In genomic region chr18:11857177-11857887, GRCh38 we compare ENCODE assay signal across 1 cellular context.
TF ChIP-seq lines count a peak whose summit lies in the region.

No MANE protein-coding gene starts in this region.

TF ChIP-seq in HepG2, 621 proteins besides CTCF, POLR2A, EP300 and RAD21 (continued from another document and continues in another):
- TF ChIP-seq, protein P1, sequence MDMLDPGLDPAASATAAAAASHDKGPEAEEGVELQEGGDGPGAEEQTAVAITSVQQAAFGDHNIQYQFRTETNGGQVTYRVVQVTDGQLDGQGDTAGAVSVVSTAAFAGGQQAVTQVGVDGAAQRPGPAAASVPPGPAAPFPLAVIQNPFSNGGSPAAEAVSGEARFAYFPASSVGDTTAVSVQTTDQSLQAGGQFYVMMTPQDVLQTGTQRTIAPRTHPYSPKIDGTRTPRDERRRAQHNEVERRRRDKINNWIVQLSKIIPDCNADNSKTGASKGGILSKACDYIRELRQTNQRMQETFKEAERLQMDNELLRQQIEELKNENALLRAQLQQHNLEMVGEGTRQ (IDR thresholded peaks at IDR 0.05; ENCODE audit: low read depth, low read length) = peak; percentile 41; the same call in 1 of the 2 replicates
- TF ChIP-seq, protein P1 (CRISPR knock-in tag; IDR thresholded peaks at IDR 0.05; ENCODE audit: borderline replicate concordance) = peak; percentile 68; the same call in 1 of the 2 replicates
- TF ChIP-seq LCORL (IDR thresholded peaks at IDR 0.05) = peak; percentile 84; the same call in 1 of the 2 replicates
- TF ChIP-seq LCORL (CRISPR knock-in tag; IDR thresholded peaks at IDR 0.05) = peak; percentile 72; the same call in 1 of the 2 replicates
- TF ChIP-seq HNF4G (IDR thresholded peaks at IDR 0.05; ENCODE audit: borderline replicate concordance, low read depth, low read length) = peak; percentile 44; the same call in 1 of the 2 replicates
- peak; percentile 81; the same call in 1 of the 2 replicates for TF ChIP-seq HNF4G (CRISPR knock-in tag; IDR thresholded peaks at IDR 0.05; ENCODE audit: borderline replicate concordance, low read depth)
- peak; percentile 95 for TF ChIP-seq SIX4 (CRISPR knock-in tag; IDR thresholded peaks at IDR 0.05)
- 0 out of 2 replicates have a peak, but pooled peaks have one; percentile 50 for TF ChIP-seq IRF2 (CRISPR knock-in tag; IDR thresholded peaks at IDR 0.05)
- TF ChIP-seq, protein P2, sequence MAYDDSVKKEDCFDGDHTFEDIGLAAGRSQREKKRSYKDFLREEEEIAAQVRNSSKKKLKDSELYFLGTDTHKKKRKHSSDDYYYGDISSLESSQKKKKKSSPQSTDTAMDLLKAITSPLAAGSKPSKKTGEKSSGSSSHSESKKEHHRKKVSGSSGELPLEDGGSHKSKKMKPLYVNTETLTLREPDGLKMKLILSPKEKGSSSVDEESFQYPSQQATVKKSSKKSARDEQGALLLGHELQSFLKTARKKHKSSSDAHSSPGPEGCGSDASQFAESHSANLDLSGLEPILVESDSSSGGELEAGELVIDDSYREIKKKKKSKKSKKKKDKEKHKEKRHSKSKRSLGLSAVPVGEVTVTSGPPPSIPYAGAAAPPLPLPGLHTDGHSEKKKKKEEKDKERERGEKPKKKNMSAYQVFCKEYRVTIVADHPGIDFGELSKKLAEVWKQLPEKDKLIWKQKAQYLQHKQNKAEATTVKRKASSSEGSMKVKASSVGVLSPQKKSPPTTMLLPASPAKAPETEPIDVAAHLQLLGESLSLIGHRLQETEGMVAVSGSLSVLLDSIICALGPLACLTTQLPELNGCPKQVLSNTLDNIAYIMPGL (CRISPR knock-in tag; IDR thresholded peaks at IDR 0.05; ENCODE audit: borderline replicate concordance in 1 of 2, low read depth in 1 of 2) = 0 out of 4 replicates have a peak, but pooled peaks have one; percentile 11 to 16
- TF ChIP-seq FOSL2 (CRISPR knock-in tag; IDR thresholded peaks at IDR 0.05) = peak; percentile 95
- TF ChIP-seq SOX5 (CRISPR knock-in tag; IDR thresholded peaks at IDR 0.05; ENCODE audit: borderline replicate concordance) = peak; percentile 50; the same call in 1 of the 2 replicates
- TF ChIP-seq KDM2A (CRISPR knock-in tag; IDR thresholded peaks at IDR 0.05; ENCODE audit: borderline replicate concordance, low read depth) = peak; percentile 42; the same call in 1 of the 2 replicates
- 0 out of 2 replicates have a peak, but pooled peaks have one; percentile 48 for TF ChIP-seq ZNF614 (CRISPR knock-in tag; IDR thresholded peaks at IDR 0.05; ENCODE audit: borderline replicate concordance)
- no peak for TF ChIP-seq ZBTB34 (CRISPR knock-in tag; IDR thresholded peaks at IDR 0.05)
- no peak for TF ChIP-seq SRSF9 (IDR thresholded peaks at IDR 0.05; ENCODE audit: borderline replicate concordance, insufficient read depth, low read depth, low read length, poor library complexity, severe bottlenecking)
- TF ChIP-seq CCDC6 (CRISPR knock-in tag; IDR thresholded peaks at IDR 0.05) = no peak
- 0 out of 2 replicates have a peak, but pooled peaks have one; percentile 38 for TF ChIP-seq POLR2AphosphoS5 (IDR thresholded peaks at IDR 0.05; ENCODE audit: low read depth, low read length)
- TF ChIP-seq XBP1 (CRISPR knock-in tag; IDR thresholded peaks at IDR 0.05) = no peak
- TF ChIP-seq TMF1 (CRISPR knock-in tag; IDR thresholded peaks at IDR 0.05; ENCODE audit: low read depth) = no peak
- TF ChIP-seq TCF7 (IDR thresholded peaks at IDR 0.05; ENCODE audit: low read depth) = peak; percentile 59
- peak; percentile 20; the same call in 1 of the 2 replicates for TF ChIP-seq ELF1 (CRISPR knock-in tag; IDR thresholded peaks at IDR 0.05)
- TF ChIP-seq TGIF2 (CRISPR knock-in tag; IDR thresholded peaks at IDR 0.05) = no peak
- TF ChIP-seq NR2F2 (IDR thresholded peaks at IDR 0.05; ENCODE audit: borderline replicate concordance, low read depth) = peak; percentile 32; the same call in 1 of the 2 replicates
- TF ChIP-seq SYNCRIP (IDR thresholded peaks at IDR 0.05; ENCODE audit: insufficient read depth, low read depth, low read length) = no peak
- peak; percentile 56; the same call in 1 of the 2 replicates for TF ChIP-seq SMYD3 (CRISPR knock-in tag; IDR thresholded peaks at IDR 0.05)
- no peak for TF ChIP-seq NONO (IDR thresholded peaks at IDR 0.05)
- TF ChIP-seq NONO (CRISPR knock-in tag; conservative IDR thresholded peaks at IDR 0.05) = no peak
- TF ChIP-seq ZKSCAN1 (IDR thresholded peaks at IDR 0.05; ENCODE audit: low read length) = no peak
- peak; percentile 69 for TF ChIP-seq POLR2G (IDR thresholded peaks at IDR 0.05; ENCODE audit: low read depth, low read length)
- TF ChIP-seq SIX1 (CRISPR knock-in tag; IDR thresholded peaks at IDR 0.05; ENCODE audit: borderline replicate concordance) = peak; percentile 90
- TF ChIP-seq TEAD2 (CRISPR knock-in tag; IDR thresholded peaks at IDR 0.05) = no peak
- TF ChIP-seq ADNP (CRISPR knock-in tag; IDR thresholded peaks at IDR 0.05) = no peak
- TF ChIP-seq SP1 (IDR thresholded peaks at IDR 0.05) = no peak
- TF ChIP-seq SP1 (CRISPR knock-in tag; IDR thresholded peaks at IDR 0.05) = 0 out of 2 replicates have a peak, but pooled peaks have one; percentile 20
- peak; percentile 60; the same call in 1 of the 2 replicates for TF ChIP-seq KDM6A (CRISPR knock-in tag; IDR thresholded peaks at IDR 0.05; ENCODE audit: low read depth)
- peak; percentile 45; the same call in 1 of the 2 replicates for TF ChIP-seq SMAD3 (CRISPR knock-in tag; IDR thresholded peaks at IDR 0.05)
- peak; percentile 40; the same call in 1 of the 2 replicates for TF ChIP-seq MED1 (CRISPR knock-in tag; IDR thresholded peaks at IDR 0.05)
- TF ChIP-seq KAT8 (CRISPR knock-in tag; IDR thresholded peaks at IDR 0.05) = 0 out of 2 replicates have a peak, but pooled peaks have one; percentile 69
- TF ChIP-seq ZMYM4 (CRISPR knock-in tag; IDR thresholded peaks at IDR 0.05) = peak; percentile 68
- no peak for TF ChIP-seq TAF15 (IDR thresholded peaks at IDR 0.05; ENCODE audit: low read depth, low read length, poor library complexity, severe bottlenecking)
- TF ChIP-seq, protein P3, sequence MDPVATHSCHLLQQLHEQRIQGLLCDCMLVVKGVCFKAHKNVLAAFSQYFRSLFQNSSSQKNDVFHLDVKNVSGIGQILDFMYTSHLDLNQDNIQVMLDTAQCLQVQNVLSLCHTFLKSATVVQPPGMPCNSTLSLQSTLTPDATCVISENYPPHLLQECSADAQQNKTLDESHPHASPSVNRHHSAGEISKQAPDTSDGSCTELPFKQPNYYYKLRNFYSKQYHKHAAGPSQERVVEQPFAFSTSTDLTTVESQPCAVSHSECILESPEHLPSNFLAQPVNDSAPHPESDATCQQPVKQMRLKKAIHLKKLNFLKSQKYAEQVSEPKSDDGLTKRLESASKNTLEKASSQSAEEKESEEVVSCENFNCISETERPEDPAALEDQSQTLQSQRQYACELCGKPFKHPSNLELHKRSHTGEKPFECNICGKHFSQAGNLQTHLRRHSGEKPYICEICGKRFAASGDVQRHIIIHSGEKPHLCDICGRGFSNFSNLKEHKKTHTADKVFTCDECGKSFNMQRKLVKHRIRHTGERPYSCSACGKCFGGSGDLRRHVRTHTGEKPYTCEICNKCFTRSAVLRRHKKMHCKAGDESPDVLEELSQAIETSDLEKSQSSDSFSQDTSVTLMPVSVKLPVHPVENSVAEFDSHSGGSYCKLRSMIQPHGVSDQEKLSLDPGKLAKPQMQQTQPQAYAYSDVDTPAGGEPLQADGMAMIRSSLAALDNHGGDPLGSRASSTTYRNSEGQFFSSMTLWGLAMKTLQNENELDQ (CRISPR knock-in tag; IDR thresholded peaks at IDR 0.05; ENCODE audit: borderline replicate concordance) = no peak
- peak; percentile 73; the same call in 1 of the 2 replicates for TF ChIP-seq ZNF362 (CRISPR knock-in tag; IDR thresholded peaks at IDR 0.05; ENCODE audit: borderline replicate concordance)
- TF ChIP-seq ATF4 (CRISPR knock-in tag; IDR thresholded peaks at IDR 0.05) = peak in 1 of 2 experiments; percentile 18; a peak in 1 of 4 replicates
- TF ChIP-seq ARHGAP35 (CRISPR knock-in tag; IDR thresholded peaks at IDR 0.05; ENCODE audit: borderline replicate concordance) = no peak
- no peak for TF ChIP-seq HCFC1 (IDR thresholded peaks at IDR 0.05; ENCODE audit: low read depth, low read length)
- no peak for TF ChIP-seq MAF1 (CRISPR knock-in tag; IDR thresholded peaks at IDR 0.05; ENCODE audit: borderline replicate concordance)
- TF ChIP-seq ZNF562 (CRISPR knock-in tag; IDR thresholded peaks at IDR 0.05; ENCODE audit: borderline replicate concordance) = no peak
- TF ChIP-seq, protein P4, sequence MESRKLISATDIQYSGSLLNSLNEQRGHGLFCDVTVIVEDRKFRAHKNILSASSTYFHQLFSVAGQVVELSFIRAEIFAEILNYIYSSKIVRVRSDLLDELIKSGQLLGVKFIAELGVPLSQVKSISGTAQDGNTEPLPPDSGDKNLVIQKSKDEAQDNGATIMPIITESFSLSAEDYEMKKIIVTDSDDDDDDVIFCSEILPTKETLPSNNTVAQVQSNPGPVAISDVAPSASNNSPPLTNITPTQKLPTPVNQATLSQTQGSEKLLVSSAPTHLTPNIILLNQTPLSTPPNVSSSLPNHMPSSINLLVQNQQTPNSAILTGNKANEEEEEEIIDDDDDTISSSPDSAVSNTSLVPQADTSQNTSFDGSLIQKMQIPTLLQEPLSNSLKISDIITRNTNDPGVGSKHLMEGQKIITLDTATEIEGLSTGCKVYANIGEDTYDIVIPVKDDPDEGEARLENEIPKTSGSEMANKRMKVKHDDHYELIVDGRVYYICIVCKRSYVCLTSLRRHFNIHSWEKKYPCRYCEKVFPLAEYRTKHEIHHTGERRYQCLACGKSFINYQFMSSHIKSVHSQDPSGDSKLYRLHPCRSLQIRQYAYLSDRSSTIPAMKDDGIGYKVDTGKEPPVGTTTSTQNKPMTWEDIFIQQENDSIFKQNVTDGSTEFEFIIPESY (CRISPR knock-in tag; IDR thresholded peaks at IDR 0.05) = 0 out of 2 replicates have a peak, but pooled peaks have one; percentile 13
- TF ChIP-seq ZNF276 (CRISPR knock-in tag; IDR thresholded peaks at IDR 0.05; ENCODE audit: low read depth) = no peak
- no peak for TF ChIP-seq ZNF354B (CRISPR knock-in tag; IDR thresholded peaks at IDR 0.05)
- TF ChIP-seq ZNF34 (CRISPR knock-in tag; IDR thresholded peaks at IDR 0.05; ENCODE audit: borderline replicate concordance) = no peak
- TF ChIP-seq, protein P5, sequence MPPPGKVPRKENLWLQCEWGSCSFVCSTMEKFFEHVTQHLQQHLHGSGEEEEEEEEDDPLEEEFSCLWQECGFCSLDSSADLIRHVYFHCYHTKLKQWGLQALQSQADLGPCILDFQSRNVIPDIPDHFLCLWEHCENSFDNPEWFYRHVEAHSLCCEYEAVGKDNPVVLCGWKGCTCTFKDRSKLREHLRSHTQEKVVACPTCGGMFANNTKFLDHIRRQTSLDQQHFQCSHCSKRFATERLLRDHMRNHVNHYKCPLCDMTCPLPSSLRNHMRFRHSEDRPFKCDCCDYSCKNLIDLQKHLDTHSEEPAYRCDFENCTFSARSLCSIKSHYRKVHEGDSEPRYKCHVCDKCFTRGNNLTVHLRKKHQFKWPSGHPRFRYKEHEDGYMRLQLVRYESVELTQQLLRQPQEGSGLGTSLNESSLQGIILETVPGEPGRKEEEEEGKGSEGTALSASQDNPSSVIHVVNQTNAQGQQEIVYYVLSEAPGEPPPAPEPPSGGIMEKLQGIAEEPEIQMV (CRISPR knock-in tag; IDR thresholded peaks at IDR 0.05; ENCODE audit: low read depth) = no peak
- no peak for TF ChIP-seq SRSF1 (optimal IDR thresholded peaks at IDR 0.05; ENCODE audit: low read depth, low read length)
- peak; percentile 78 for TF ChIP-seq MXD4 (CRISPR knock-in tag; IDR thresholded peaks at IDR 0.05)
- peak; percentile 81 for TF ChIP-seq GFI1 (CRISPR knock-in tag; IDR thresholded peaks at IDR 0.05; ENCODE audit: borderline replicate concordance)
- TF ChIP-seq GABPB1 (CRISPR knock-in tag; IDR thresholded peaks at IDR 0.05) = peak; percentile 44; the same call in 1 of the 2 replicates
- TF ChIP-seq HNF4A (CRISPR knock-in tag; IDR thresholded peaks at IDR 0.05) = peak; percentile 89
